Comparison of ENCODE assay signal across 1 cellular context in genomic region chr6:32154514-32155161, GRCh38.
TF ChIP-seq lines count a peak whose summit lies in the region.

No MANE protein-coding gene starts in this region.

TF ChIP-seq in A549, 52 proteins besides CTCF, POLR2A, EP300 and RAD21 (continued from another document):
- no peak for TF ChIP-seq ATOH8 (CRISPR knock-in tag; IDR thresholded peaks at IDR 0.05; ENCODE audit: low read depth)
- TF ChIP-seq FOSB (CRISPR knock-in tag; IDR thresholded peaks at IDR 0.05): no peak
- TF ChIP-seq HES2 (IDR thresholded peaks at IDR 0.05): no peak
- TF ChIP-seq SMC3 (IDR thresholded peaks at IDR 0.05): peak; percentile 57
TF ChIP-seq in A549: peak in this region for 2.
